In the genomic region with DNA sequence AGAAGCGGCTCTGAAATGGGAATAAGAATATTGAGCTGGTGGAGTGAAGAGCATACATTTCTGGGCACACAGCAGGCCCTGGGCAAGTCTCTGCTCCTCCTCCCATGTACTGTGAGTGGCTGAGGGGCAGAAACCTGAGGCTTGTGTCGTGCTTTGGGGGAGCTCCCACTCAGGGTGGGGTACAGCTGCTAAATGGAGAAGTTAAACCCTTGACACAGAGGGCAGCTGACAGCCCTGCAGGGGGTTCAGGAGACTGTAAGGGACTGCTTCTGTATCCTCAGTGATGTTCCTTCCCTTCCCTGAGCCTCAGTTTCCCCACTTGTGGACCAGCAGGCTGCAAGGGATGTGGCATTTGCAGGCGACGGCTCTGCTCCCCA, we compare ENCODE assay signal across 15 cellular contexts.
"Had no signal": no experiment of that assay in that cellular context is flagged by ENCODE, and none has a peak within 500 bp of the region (broad histone marks: within the 10 kb centered on the region; RNA-seq: fewer than 3 reads in every experiment).

No MANE protein-coding gene starts in this region.

- H3K27me3 Mint-ChIP-seq: activated CD8-positive, alpha-beta T cell treated with anti-CD3 and anti-CD28 coated beads for 36 hours; dendritic cell treated with granulocyte-macrophage colony-stimulating factor and Interleukin-4, amounts not matched to agents 40 ng/mL and 50 ng/mL, for 4 days; stimulated activated naive CD8-positive, alpha-beta T cell treated with anti-CD3 and anti-CD28 coated beads, Interleukin-15, Interleukin-2, amounts not matched to agents 100 ng/mL and 50 ng/mL, for 24 hours had no signal

- H3K36me3 ChIP-seq: thoracic aorta had no signal

- ATAC-seq: activated CD8-positive, alpha-beta T cell treated with anti-CD3 and anti-CD28 coated beads for 36 hours; left colon had no signal

- H3K9me3 Mint-ChIP-seq: activated CD8-positive, alpha-beta T cell treated with anti-CD3 and anti-CD28 coated beads for 36 hours; dendritic cell treated with granulocyte-macrophage colony-stimulating factor and Interleukin-4, amounts not matched to agents 40 ng/mL and 50 ng/mL, for 4 days; immature natural killer cell; stimulated activated naive CD8-positive, alpha-beta T cell treated with anti-CD3 and anti-CD28 coated beads, Interleukin-15, Interleukin-2, amounts not matched to agents 100 ng/mL and 50 ng/mL, for 24 hours had no signal

- H3K36me3 Mint-ChIP-seq: immature natural killer cell had no signal

- H3K4me3 ChIP-seq: lung, thoracic aorta had no signal

- H3K27ac Mint-ChIP-seq: activated CD8-positive, alpha-beta T cell treated with anti-CD3 and anti-CD28 coated beads for 36 hours; dendritic cell treated with granulocyte-macrophage colony-stimulating factor and Interleukin-4, amounts not matched to agents 40 ng/mL and 50 ng/mL, for 4 days; stimulated activated naive CD8-positive, alpha-beta T cell treated with anti-CD3 and anti-CD28 coated beads, Interleukin-15, Interleukin-2, amounts not matched to agents 100 ng/mL and 50 ng/mL, for 24 hours had no signal

- H3K4me1 ChIP-seq: parathyroid adenoma had no signal

- DNase-seq: activated CD4-positive, alpha-beta T cell treated with anti-CD3 and anti-CD28 coated beads for 4 hours; activated CD8-positive, alpha-beta memory T cell treated with anti-CD3 and anti-CD28 coated beads, Interleukin-2, amount 50 U/mL, for 4 hours; activated CD8-positive, alpha-beta T cell treated with anti-CD3 and anti-CD28 coated beads for 36 hours; activated naive CD4-positive, alpha-beta T cell treated with Interleukin-2 at 50 U/mL for 16 hours; central memory CD4-positive, alpha-beta T cell; immature natural killer cell; left colon; retina; stimulated activated CD4-positive, alpha-beta T cell treated with anti-CD3 and anti-CD28 coated beads, Interleukin-4, amount 100 ng/mL, for 1 hour; stimulated activated CD8-positive, alpha-beta memory T cell treated with anti-CD3 and anti-CD28 coated beads, Interleukin-4, amount 100 ng/mL, for 48 hours had no signal

- H3K9me3 ChIP-seq: thoracic aorta had no signal

- H3K27ac ChIP-seq: parathyroid adenoma, thoracic aorta had no signal

- H3K4me3 Mint-ChIP-seq: activated CD8-positive, alpha-beta T cell treated with anti-CD3 and anti-CD28 coated beads for 36 hours; dendritic cell treated with granulocyte-macrophage colony-stimulating factor and Interleukin-4, amounts not matched to agents 40 ng/mL and 50 ng/mL, for 4 days; immature natural killer cell; stimulated activated naive CD8-positive, alpha-beta T cell treated with anti-CD3 and anti-CD28 coated beads, Interleukin-15, Interleukin-2, amounts not matched to agents 100 ng/mL and 50 ng/mL, for 24 hours had no signal
